13 cellular contexts compared by ENCODE assay signal in genomic region chr17:64390066-64390465, GRCh38. TPM values are rescaled to one million over a fixed set of nuclear protein-coding genes. Genes with fewer than 3 reads are reported as not detected.
DNase-seq lines count a peak whose midpoint lies in the region; ATAC-seq and TF ChIP-seq lines count a peak whose summit lies in the region.
"Had no signal": no experiment of that assay in that cellular context is flagged by ENCODE, and none has a peak within 500 bp of the region (broad histone marks: within the 10 kb centered on the region; RNA-seq: fewer than 3 reads in every experiment).

No MANE protein-coding gene starts in this region.

- no peaks in the 10 kb centered on the region for H3K27me3 ChIP-seq in breast epithelium
- no peaks in the 10 kb centered on the region for H3K27me3 ChIP-seq in ascending aorta
- no peaks in the 10 kb centered on the region for H3K27me3 ChIP-seq in muscle layer of duodenum (ENCODE audit: low read depth, low read length)
- no peaks in the 10 kb centered on the region for H3K27me3 ChIP-seq in upper lobe of right lung
- H3K27me3 ChIP-seq: MG63 had no signal

- no peaks in the 10 kb centered on the region for H3K9me3 Mint-ChIP-seq in MCF 10A (ENCODE audit: unreplicated experiment)

- POLR2A ChIA-PET in MCF 10A (lab: Yijun Ruan, JAX), result interaction anchor here (1.3 kb wide), 1 partner anchor 11 kb away, joined by 3 read pairs; no protein-coding TSS in a partner anchor

- CTCF ChIA-PET in MCF 10A (lab: Yijun Ruan, JAX), result no interaction called here

- intact Hi-C loops in breast epithelium (cut with DNase I; ENCODE audit: low total_unique reads), result loop anchor here (2.0 kb wide), 1 partner anchor 29 kb away; no protein-coding TSS in a partner anchor
- intact Hi-C loops in MCF 10A (cut with micrococcal nuclease), result no loop called here
- intact Hi-C loops in ascending aorta (cut with DNase I), result no loop called here
- intact Hi-C loops in upper lobe of right lung (cut with DNase I), result no loop called here

- peaks cover 7% of the 10 kb centered on the region for H3K36me3 Mint-ChIP-seq in MCF 10A (ENCODE audit: insufficient read depth, unreplicated experiment)

- H3K4me1 ChIP-seq in breast epithelium (no peaks in the 10 kb centered on the region), ascending aorta (peaks cover 0 to 8% of the 10 kb centered on the region in 2 donors), muscle layer of duodenum (ENCODE audit: control insufficient read depth in 1 of 2, insufficient read depth in 2 of 2, low read length in 2 of 2) (no peaks in the 10 kb centered on the region), upper lobe of right lung (peaks cover 6% of the 10 kb centered on the region)

- H3K4me3 ChIP-seq in breast epithelium (peak overlapping the region; percentile 34 to 57 (median 42)), ascending aorta (peak overlapping the region; percentile 3 to 43), muscle layer of duodenum (ENCODE audit: low read depth in 1 of 2, low read length in 2 of 2) (peak overlapping the region; percentile 33 to 60), upper lobe of right lung (peak overlapping the region; percentile 46)
- H3K4me3 ChIP-seq: MG63, SK-N-MC had no signal

- BruUV-seq in MCF 10A (replicated peaks; lab: Mats Ljungman, UMichigan), result no TSS peak

- DNase-seq in breast epithelium (ENCODE audit: low spot score in 2 of 2) (no peak), MCF 10A (ENCODE audit: unreplicated experiment) (no peak), ascending aorta (ENCODE audit: low spot score in 2 of 2) (no peak), upper lobe of right lung (no peak), NCI-H1417 treated with DMSO at 0.1 percent for 48 hours (lab: John Stamatoyannopoulos, UW) (no peak), T-helper 9 cell (no peak)
- DNase-seq: activated CD8-positive, alpha-beta memory T cell treated with anti-CD3 and anti-CD28 coated beads, Interleukin-2, amount 50 U/mL, for 4 hours; cortex of kidney; MG63; NCI-H524 had no signal

- H3K27ac Mint-ChIP-seq in MCF 10A (ENCODE audit: low read depth, unreplicated experiment), result no peak overlapping the region

- TF ChIP-seq POLR2A in breast epithelium (IDR thresholded peaks at IDR 0.05), result no peak

- H3K36me3 ChIP-seq in breast epithelium (no peaks in the 10 kb centered on the region), ascending aorta (no peaks in the 10 kb centered on the region), muscle layer of duodenum (ENCODE audit: control insufficient read depth in 1 of 2, insufficient read depth in 2 of 2, low read length in 2 of 2) (no peaks in the 10 kb centered on the region), upper lobe of right lung (peaks cover 7% of the 10 kb centered on the region)
- H3K36me3 ChIP-seq: MG63 had no signal

- peaks cover 43% of the 10 kb centered on the region for H3K4me1 Mint-ChIP-seq in MCF 10A (ENCODE audit: insufficient read depth, unreplicated experiment)

- no peak for TF ChIP-seq CTCF in breast epithelium (IDR thresholded peaks at IDR 0.05)
- no peak for TF ChIP-seq CTCF in MCF 10A (IDR thresholded peaks at IDR 0.05; ENCODE audit: unreplicated experiment)
- TF ChIP-seq CTCF in ascending aorta (IDR thresholded peaks at IDR 0.05), result no peak
- TF ChIP-seq CTCF in upper lobe of right lung (IDR thresholded peaks at IDR 0.05), result no peak

- H3K4me3 Mint-ChIP-seq in MCF 10A (ENCODE audit: unreplicated experiment), result no peak overlapping the region

- no peaks in the 10 kb centered on the region for H3K27me3 Mint-ChIP-seq in MCF 10A (ENCODE audit: insufficient read depth, unreplicated experiment)

- H3K9me3 ChIP-seq in breast epithelium (no peaks in the 10 kb centered on the region), ascending aorta (no peaks in the 10 kb centered on the region), muscle layer of duodenum (ENCODE audit: control insufficient read depth in 1 of 2, low read length in 2 of 2) (no peaks in the 10 kb centered on the region), upper lobe of right lung (no peaks in the 10 kb centered on the region)
- H3K9me3 ChIP-seq: MG63 had no signal

- ATAC-seq in upper lobe of right lung (no peak), HG03025 (IDR thresholded peaks at IDR 0.05; ENCODE audit: low FRiP score, unreplicated experiment) (no peak)

- H3K27ac ChIP-seq in breast epithelium, result peak overlapping the region; percentile 54 to 78
- peak overlapping the region; percentile 23 to 45 for H3K27ac ChIP-seq in ascending aorta
- H3K27ac ChIP-seq in muscle layer of duodenum (ENCODE audit: low read length), result peak overlapping the region; percentile 70
- peak overlapping the region; percentile 88 for H3K27ac ChIP-seq in upper lobe of right lung
- H3K27ac ChIP-seq: SK-N-MC had no signal

RNA-seq across cellular contexts. Expression of gene PECAM1, which starts 0.6 kb away (rescaled TPM):
- total RNA-seq in breast epithelium, result 100 to 1,000 TPM in 2 of 3 donors, 10 to 100 TPM in 1; 85.3 to 181 (median 159) TPM
- 0.12 and 0.23 TPM in 2 replicates for total RNA-seq in MCF 10A (2022)
- 325 TPM for total RNA-seq in ascending aorta
- total RNA-seq in upper lobe of right lung, result 631 TPM

RNA-seq across cellular contexts. Expression of gene MILR1, which starts 58.8 kb away (rescaled TPM):
- total RNA-seq in breast epithelium, result 1 to 10 TPM; 3.1 to 8.3 (median 4.3) TPM
- total RNA-seq in MCF 10A (2022), result 9.8 and 15.8 TPM in 2 replicates
- 6.2 TPM for total RNA-seq in ascending aorta
- 17.9 TPM for total RNA-seq in upper lobe of right lung

Comparison
In these comparisons a context has a peak if more than half of its experiments do, and no peak if none do; other contexts are left out.
1. RNA of gene PECAM1, which starts 0.6 kb away (total RNA-seq): 631 TPM in upper lobe of right lung (single experiment), 325 TPM in ascending aorta (single experiment) and 85.3 to 181 TPM in breast epithelium; 0.12 to 0.23 TPM in MCF 10A; every median in the first group is over 10 times any median in the second.
2. H3K27ac ChIP-seq: peak in every context shown above with its lines; median percentile 88 in upper lobe of right lung; 70 in muscle layer of duodenum; 66 in breast epithelium; 34 in ascending aorta.
3. Peak in every context shown above with its lines, with median percentiles within 50 percentile points of each other: H3K4me3 ChIP-seq.